20 cellular contexts compared by ENCODE assay signal in genomic region chr3:111236833-111237713, GRCh38.
DNase-seq lines count a peak whose midpoint lies in the region; ATAC-seq, FAIRE-seq and TF ChIP-seq lines count a peak whose summit lies in the region.
"Had no signal": no experiment of that assay in that cellular context is flagged by ENCODE, and none has a peak within 500 bp of the region (broad histone marks: within the 10 kb centered on the region; RNA-seq: fewer than 3 reads in every experiment).

No MANE protein-coding gene starts in this region.

- intact Hi-C loops in CD4-positive, alpha-beta memory T cell (cut with micrococcal nuclease): no loop called here
- intact Hi-C loops in left cardiac atrium (cut with DNase I): no loop called here

- TF ChIP-seq POLR2A in H54 (IDR thresholded peaks at IDR 0.05; ENCODE audit: low read depth, low read length): no peak

- ATAC-seq in left cardiac atrium (no peak), GM18502 (IDR thresholded peaks at IDR 0.05; ENCODE audit: poor library complexity, unreplicated experiment) (no peak), GM21576 (IDR thresholded peaks at IDR 0.05; ENCODE audit: unreplicated experiment) (no peak)
- ATAC-seq: esophagus mucosa, upper lobe of right lung had no signal

- POLR2A ChIA-PET in CD4-positive, alpha-beta memory T cell (lab: Charles Lee; ENCODE audit: partially characterized antibody): no interaction called here

- H3K27me3 Mint-ChIP-seq in CD4-positive, alpha-beta memory T cell: no peaks in the 10 kb centered on the region
- peaks cover 7% of the 10 kb centered on the region for H3K27me3 Mint-ChIP-seq in T-helper 2 cell treated with Interferon-gamma antibody and Interleukin-4, amounts not matched to agents 5 μg/mL and 100 μg/mL, for 36 hours (ENCODE audit: low read depth)

- in situ Hi-C loops in astrocyte of the spinal cord (cut with HindIII; ENCODE audit: low sequenced_read_pairs): no loop called here

- no peaks in the 10 kb centered on the region for H3K36me3 ChIP-seq in CD4-positive, alpha-beta memory T cell (ENCODE audit: insufficient read depth, low read length)
- H3K36me3 ChIP-seq: lower lobe of right lung, neutrophil, sigmoid colon, upper lobe of right lung had no signal

- peaks cover 20% of the 10 kb centered on the region for H3K4me1 ChIP-seq in CD4-positive, alpha-beta memory T cell (ENCODE audit: insufficient read depth, low read length)
- H3K4me1 ChIP-seq: lower lobe of right lung, sigmoid colon, upper lobe of right lung had no signal

- no peak for DNase-seq in CD4-positive, alpha-beta memory T cell
- DNase-seq in H54 (ENCODE audit: insufficient read length, low spot score): no peak
- DNase-seq in astrocyte of the spinal cord (ENCODE audit: low read depth, low spot score): peak; percentile 58
- peak; percentile 87 for DNase-seq in kidney tubule cell (ENCODE audit: low spot score)
- no peak for DNase-seq in left cardiac atrium
- DNase-seq in T-helper 2 cell treated with Interferon-gamma antibody and Interleukin-4, amounts not matched to agents 5 μg/mL and 100 μg/mL, for 36 hours (ENCODE audit: low spot score): no peak
- DNase-seq: activated CD4-positive, alpha-beta T cell treated with anti-CD3 and anti-CD28 coated beads for 1 hour; H9; Kasumi-1; lower lobe of right lung; NCI-H187; NCI-H524 treated with DMSO at 0.1 percent for 48 hours; sigmoid colon; stimulated activated naive CD4-positive, alpha-beta T cell; upper lobe of right lung had no signal

- CTCF ChIA-PET in CD4-positive, alpha-beta memory T cell (lab: Charles Lee; ENCODE audit: partially characterized antibody): no interaction called here

- peaks cover 0 to 13% (median 4%) of the 10 kb centered on the region in 8 donors for H3K9me3 Mint-ChIP-seq in CD4-positive, alpha-beta memory T cell
- H3K9me3 Mint-ChIP-seq in T-helper 2 cell treated with Interferon-gamma antibody and Interleukin-4, amounts not matched to agents 5 μg/mL and 100 μg/mL, for 36 hours: peaks cover 19% of the 10 kb centered on the region

- H3K4me3 ChIP-seq in CD4-positive, alpha-beta memory T cell (ENCODE audit: low read length in 2 of 2): no peak overlapping the region
- H3K4me3 ChIP-seq in astrocyte of the spinal cord (ENCODE audit: low read depth, low read length): no peak overlapping the region
- H3K4me3 ChIP-seq: lower lobe of right lung, sigmoid colon, upper lobe of right lung had no signal

- no peak for TF ChIP-seq CTCF in astrocyte of the spinal cord (IDR thresholded peaks at IDR 0.05; ENCODE audit: low read depth, low read length)

- peak overlapping the region in 1 of 8 donors; percentile 18 for H3K4me3 Mint-ChIP-seq in CD4-positive, alpha-beta memory T cell
- H3K4me3 Mint-ChIP-seq in T-helper 2 cell treated with Interferon-gamma antibody and Interleukin-4, amounts not matched to agents 5 μg/mL and 100 μg/mL, for 36 hours: no peak overlapping the region
- H3K4me3 Mint-ChIP-seq: H9; T-helper 1 cell treated with Interleukin-12 subunit alpha and Interleukin-12 subunit beta and Interleukin-4 antibody, amounts not matched to agents 30 μg/mL and 1 μg/mL, for 36 hours had no signal

- peaks cover 28 to 41% (median 31%) of the 10 kb centered on the region in 4 donors for H3K4me1 Mint-ChIP-seq in CD4-positive, alpha-beta memory T cell
- peaks cover 29% of the 10 kb centered on the region for H3K4me1 Mint-ChIP-seq in T-helper 2 cell treated with Interferon-gamma antibody and Interleukin-4, amounts not matched to agents 5 μg/mL and 100 μg/mL, for 36 hours (ENCODE audit: low read depth)

- H3K27me3 ChIP-seq in CD4-positive, alpha-beta memory T cell (ENCODE audit: insufficient read depth, low read length): no peaks in the 10 kb centered on the region
- H3K27me3 ChIP-seq: neutrophil, sigmoid colon, upper lobe of right lung had no signal

- FAIRE-seq in H54 (lab: Jason Lieb, UNC): peak; percentile 36

- peak overlapping the region in 4 of 7 donors; percentile 12 to 70 (median 32) for H3K27ac Mint-ChIP-seq in CD4-positive, alpha-beta memory T cell
- H3K27ac Mint-ChIP-seq in T-helper 2 cell treated with Interferon-gamma antibody and Interleukin-4, amounts not matched to agents 5 μg/mL and 100 μg/mL, for 36 hours: no peak overlapping the region
- H3K27ac Mint-ChIP-seq: H9; T-helper 1 cell treated with Interleukin-12 subunit alpha and Interleukin-12 subunit beta and Interleukin-4 antibody, amounts not matched to agents 30 μg/mL and 1 μg/mL, for 36 hours had no signal

- H3K36me3 Mint-ChIP-seq in CD4-positive, alpha-beta memory T cell: peaks cover 0 to 3% of the 10 kb centered on the region in 2 donors
- H3K36me3 Mint-ChIP-seq in T-helper 2 cell treated with Interferon-gamma antibody and Interleukin-4, amounts not matched to agents 5 μg/mL and 100 μg/mL, for 36 hours (ENCODE audit: low read depth): peaks cover 18% of the 10 kb centered on the region

- no peak overlapping the region for H3K27ac ChIP-seq in CD4-positive, alpha-beta memory T cell (ENCODE audit: low read depth, low read length)
- H3K27ac ChIP-seq: lower lobe of right lung, neutrophil, sigmoid colon, upper lobe of right lung had no signal

- H3K9me3 ChIP-seq in CD4-positive, alpha-beta memory T cell (ENCODE audit: control insufficient read depth in 1 of 2, low read length in 2 of 2): peaks cover 0 to 3% of the 10 kb centered on the region in 2 donors
- H3K9me3 ChIP-seq: lower lobe of right lung, neutrophil, upper lobe of right lung had no signal

Comparison
In these comparisons a context has a peak if more than half of its experiments do, and no peak if none do; other contexts are left out.
1. DNase-seq: peak in astrocyte of the spinal cord (single experiment) and kidney tubule cell (single experiment); none in CD4-positive, alpha-beta memory T cell (0 of 5), H54 (single experiment), left cardiac atrium (single experiment) and T-helper 2 cell treated with Interferon-gamma antibody and Interleukin-4, amounts not matched to agents 5 μg/mL and 100 μg/mL, for 36 hours (single experiment).